1 cellular context compared by ENCODE assay signal in the genomic region with DNA sequence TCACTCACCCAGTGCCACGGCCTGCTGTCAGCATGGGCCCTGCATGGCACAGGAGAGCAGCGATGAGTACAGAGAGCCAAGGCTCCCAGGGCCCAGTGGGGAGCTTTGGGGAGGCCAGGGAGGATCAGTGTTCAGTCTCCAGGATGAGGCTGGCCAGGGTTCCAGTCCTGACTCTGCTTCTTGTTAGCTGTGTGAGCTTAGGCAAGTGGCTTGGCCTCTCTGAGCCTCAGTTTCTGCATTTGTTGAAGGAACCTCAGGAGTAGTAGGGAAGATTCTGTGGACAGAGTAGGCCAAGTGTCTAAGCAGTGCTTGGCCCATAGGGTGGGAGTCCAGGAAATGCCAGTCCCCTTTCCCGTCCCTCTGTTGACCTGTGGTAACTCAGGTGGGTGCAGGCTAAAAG.
TF ChIP-seq lines count a peak whose summit lies in the region.

No MANE protein-coding gene starts in this region.

TF ChIP-seq in SK-N-SH treated with all-trans-retinoic acid at 6 μM for 48 hours, 23 proteins besides CTCF, POLR2A, EP300 and RAD21 (continued from another document):
- TF ChIP-seq, protein P1, sequence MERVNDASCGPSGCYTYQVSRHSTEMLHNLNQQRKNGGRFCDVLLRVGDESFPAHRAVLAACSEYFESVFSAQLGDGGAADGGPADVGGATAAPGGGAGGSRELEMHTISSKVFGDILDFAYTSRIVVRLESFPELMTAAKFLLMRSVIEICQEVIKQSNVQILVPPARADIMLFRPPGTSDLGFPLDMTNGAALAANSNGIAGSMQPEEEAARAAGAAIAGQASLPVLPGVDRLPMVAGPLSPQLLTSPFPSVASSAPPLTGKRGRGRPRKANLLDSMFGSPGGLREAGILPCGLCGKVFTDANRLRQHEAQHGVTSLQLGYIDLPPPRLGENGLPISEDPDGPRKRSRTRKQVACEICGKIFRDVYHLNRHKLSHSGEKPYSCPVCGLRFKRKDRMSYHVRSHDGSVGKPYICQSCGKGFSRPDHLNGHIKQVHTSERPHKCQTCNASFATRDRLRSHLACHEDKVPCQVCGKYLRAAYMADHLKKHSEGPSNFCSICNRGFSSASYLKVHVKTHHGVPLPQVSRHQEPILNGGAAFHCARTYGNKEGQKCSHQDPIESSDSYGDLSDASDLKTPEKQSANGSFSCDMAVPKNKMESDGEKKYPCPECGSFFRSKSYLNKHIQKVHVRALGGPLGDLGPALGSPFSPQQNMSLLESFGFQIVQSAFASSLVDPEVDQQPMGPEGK (CRISPR knock-in tag; IDR thresholded peaks at IDR 0.05; ENCODE audit: borderline replicate concordance) = no peak
- no peak for TF ChIP-seq SNAI2 (CRISPR knock-in tag; IDR thresholded peaks at IDR 0.05)
- no peak for TF ChIP-seq TCF4 (CRISPR knock-in tag; IDR thresholded peaks at IDR 0.05; ENCODE audit: borderline replicate concordance)
- TF ChIP-seq BACH2 (CRISPR knock-in tag; IDR thresholded peaks at IDR 0.05; ENCODE audit: borderline replicate concordance) = no peak
- no peak for TF ChIP-seq ZNF565 (CRISPR knock-in tag; conservative IDR thresholded peaks at IDR 0.05; ENCODE audit: low read depth)
- TF ChIP-seq GLIS3 (CRISPR knock-in tag; IDR thresholded peaks at IDR 0.05) = no peak
- no peak for TF ChIP-seq PPARA (CRISPR knock-in tag; IDR thresholded peaks at IDR 0.05; ENCODE audit: borderline replicate concordance)
- no peak for TF ChIP-seq RARB (CRISPR knock-in tag; IDR thresholded peaks at IDR 0.05)
- TF ChIP-seq, protein P2, sequence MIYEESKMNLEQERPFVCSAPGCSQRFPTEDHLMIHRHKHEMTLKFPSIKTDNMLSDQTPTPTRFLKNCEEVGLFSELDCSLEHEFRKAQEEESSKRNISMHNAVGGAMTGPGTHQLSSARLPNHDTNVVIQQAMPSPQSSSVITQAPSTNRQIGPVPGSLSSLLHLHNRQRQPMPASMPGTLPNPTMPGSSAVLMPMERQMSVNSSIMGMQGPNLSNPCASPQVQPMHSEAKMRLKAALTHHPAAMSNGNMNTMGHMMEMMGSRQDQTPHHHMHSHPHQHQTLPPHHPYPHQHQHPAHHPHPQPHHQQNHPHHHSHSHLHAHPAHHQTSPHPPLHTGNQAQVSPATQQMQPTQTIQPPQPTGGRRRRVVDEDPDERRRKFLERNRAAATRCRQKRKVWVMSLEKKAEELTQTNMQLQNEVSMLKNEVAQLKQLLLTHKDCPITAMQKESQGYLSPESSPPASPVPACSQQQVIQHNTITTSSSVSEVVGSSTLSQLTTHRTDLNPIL (CRISPR knock-in tag; IDR thresholded peaks at IDR 0.05; ENCODE audit: low read depth) = no peak
